ENCODE assay signal across 21 cellular contexts in the genomic region with DNA sequence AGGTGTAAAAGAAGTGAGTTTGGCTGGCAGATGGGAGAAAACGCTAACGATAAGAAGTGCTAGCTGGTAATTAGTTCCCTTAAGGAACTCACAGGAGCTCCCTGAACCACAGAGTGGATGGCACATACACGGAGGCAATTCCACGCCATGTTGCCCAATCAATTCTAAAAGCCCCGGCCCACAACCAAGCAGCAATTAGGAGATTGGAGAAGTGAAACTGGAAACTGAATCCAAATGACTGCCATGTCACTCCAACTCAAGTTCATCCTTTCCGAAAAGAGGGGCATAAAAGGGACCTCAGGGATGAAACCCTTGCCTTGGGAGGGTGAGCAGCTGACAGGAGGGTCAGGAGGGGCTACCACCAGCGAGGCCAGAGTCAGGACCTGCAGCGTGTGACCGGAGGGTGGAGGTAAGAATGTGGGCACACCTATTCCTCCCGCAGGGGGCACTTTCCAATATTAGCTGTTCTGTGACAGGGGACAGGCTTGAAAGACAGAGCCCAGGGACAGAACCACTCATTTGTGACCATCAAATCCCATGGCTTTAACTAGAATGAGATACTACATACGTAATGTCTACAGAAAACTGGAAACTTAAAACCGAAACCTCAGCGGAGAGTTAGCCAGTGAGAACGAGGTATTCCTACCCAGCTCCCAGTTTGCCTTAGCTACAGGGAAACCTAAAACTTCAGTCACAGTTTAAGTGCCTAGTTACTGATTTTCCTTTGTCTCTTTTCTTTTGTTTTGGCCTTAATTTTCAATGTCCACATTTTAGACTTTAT.
DNase-seq lines count a peak whose midpoint lies in the region; ATAC-seq and TF ChIP-seq lines count a peak whose summit lies in the region.
"Had no signal": no experiment of that assay in that cellular context is flagged by ENCODE, and none has a peak within 500 bp of the region (broad histone marks: within the 10 kb centered on the region; RNA-seq: fewer than 3 reads in every experiment).

No MANE protein-coding gene starts in this region.

- no peak overlapping the region for H4K12ac ChIP-seq in trophoblast cell (ENCODE audit: low read depth, low read length)

- TF ChIP-seq CTCF in progenitor cell of endocrine pancreas (IDR thresholded peaks at IDR 0.05; ENCODE audit: unreplicated experiment), result no peak

- H3K36me3 ChIP-seq in naive thymus-derived CD4-positive, alpha-beta T cell (ENCODE audit: control insufficient read depth in 2 of 3, insufficient read depth in 3 of 3, low read length in 3 of 3), result no peaks in the 10 kb centered on the region
- H3K36me3 ChIP-seq in trophoblast cell (ENCODE audit: control insufficient read depth in 1 of 2, insufficient read depth in 2 of 2, low read length in 2 of 2), result peaks cover 0 to 2% of the 10 kb centered on the region in 2 experiments
- H3K36me3 ChIP-seq: brain microvascular endothelial cell, left lung, pancreas, SJCRH30, thoracic aorta had no signal

- intact Hi-C loops in dendritic cell treated with granulocyte-macrophage colony-stimulating factor and Interleukin-4, amounts not matched to agents 40 ng/mL and 50 ng/mL, for 4 days (cut with micrococcal nuclease), result no loop called here
- intact Hi-C loops in naive thymus-derived CD4-positive, alpha-beta T cell (cut with micrococcal nuclease), result no loop called here

- H3K79me1 ChIP-seq in trophoblast cell (ENCODE audit: low read length), result no peaks in the 10 kb centered on the region

- no peak overlapping the region for H2BK12ac ChIP-seq in trophoblast cell (ENCODE audit: low read length)

- no peak overlapping the region for H3K23ac ChIP-seq in trophoblast cell (ENCODE audit: low read length)

- no peak overlapping the region for H4K8ac ChIP-seq in trophoblast cell (ENCODE audit: low read depth, low read length)

- H3K9ac ChIP-seq in trophoblast cell (ENCODE audit: low read length), result no peak overlapping the region

- H3K4me2 ChIP-seq in trophoblast cell (ENCODE audit: low read length), result no peak overlapping the region

- H3K79me2 ChIP-seq in trophoblast cell (ENCODE audit: control insufficient read depth, insufficient read depth, low read length, poor library complexity), result no peaks in the 10 kb centered on the region

- H3K27me3 Mint-ChIP-seq in dendritic cell treated with granulocyte-macrophage colony-stimulating factor and Interleukin-4, amounts not matched to agents 40 ng/mL and 50 ng/mL, for 4 days, result no peaks in the 10 kb centered on the region
- no peaks in the 10 kb centered on the region for H3K27me3 Mint-ChIP-seq in naive thymus-derived CD4-positive, alpha-beta T cell
- H3K27me3 Mint-ChIP-seq in progenitor cell of endocrine pancreas, result no peaks in the 10 kb centered on the region
- H3K27me3 Mint-ChIP-seq: activated naive CD8-positive, alpha-beta T cell treated with anti-CD3 and anti-CD28 coated beads for 36 hours; CD4-positive, alpha-beta T cell had no signal

- POLR2A ChIA-PET in naive thymus-derived CD4-positive, alpha-beta T cell (lab: Charles Lee), result no interaction called here

- DNase-seq in ACHN (peak; percentile 56), MV-4-11 (lab: John Stamatoyannopoulos, UW) (peak; percentile 95), trophoblast cell (no peak), RKO (ENCODE audit: low spot score) (no peak), progenitor cell of endocrine pancreas (ENCODE audit: low spot score, unreplicated experiment) (no peak)
- DNase-seq in naive thymus-derived CD4-positive, alpha-beta T cell, result no peak
- DNase-seq: activated naive CD8-positive, alpha-beta T cell treated with anti-CD3 and anti-CD28 coated beads for 36 hours; brain microvascular endothelial cell; CD4-positive, alpha-beta T cell; DND-41; foreskin melanocyte; left lung; NCI-H1092; NCI-H510A treated with DMSO at 0.1 percent for 48 hours; pancreas; SJCRH30; T-helper 9 cell had no signal

- no CpG with 5 or more reads among the region's 14 CpGs for WGBS in trophoblast cell (ENCODE audit: extremely low coverage, insufficient coverage, insufficient read length)

- CTCF ChIA-PET in naive thymus-derived CD4-positive, alpha-beta T cell (lab: Charles Lee), result no interaction called here

- H3K18ac ChIP-seq in trophoblast cell (ENCODE audit: low read length), result no peak overlapping the region

- peak overlapping the region; percentile 51 for H3K4me3 Mint-ChIP-seq in dendritic cell treated with granulocyte-macrophage colony-stimulating factor and Interleukin-4, amounts not matched to agents 40 ng/mL and 50 ng/mL, for 4 days
- H3K4me3 Mint-ChIP-seq in naive thymus-derived CD4-positive, alpha-beta T cell, result no peak overlapping the region
- H3K4me3 Mint-ChIP-seq in progenitor cell of endocrine pancreas (ENCODE audit: low read depth), result no peak overlapping the region
- H3K4me3 Mint-ChIP-seq: activated naive CD8-positive, alpha-beta T cell treated with anti-CD3 and anti-CD28 coated beads for 36 hours; CD4-positive, alpha-beta T cell had no signal

- H2AK5ac ChIP-seq in trophoblast cell (ENCODE audit: low read length), result no peak overlapping the region

- no peaks in the 10 kb centered on the region for H3K4me1 ChIP-seq in naive thymus-derived CD4-positive, alpha-beta T cell (ENCODE audit: control insufficient read depth in 2 of 2, insufficient read depth in 2 of 2, low read length in 2 of 2)
- no peaks in the 10 kb centered on the region for H3K4me1 ChIP-seq in trophoblast cell (ENCODE audit: control insufficient read depth in 1 of 2, insufficient read depth in 2 of 2, low read length in 2 of 2)
- H3K4me1 ChIP-seq: left lung, pancreas had no signal

- in situ Hi-C loops in ACHN (cut with HindIII; ENCODE audit: low pct_ligation_motif_present, low pct_unique_long_range_greater_than_20kb, low sequenced_read_pairs), result no loop called here

- peaks cover 13% of the 10 kb centered on the region for H3K4me1 Mint-ChIP-seq in dendritic cell treated with granulocyte-macrophage colony-stimulating factor and Interleukin-4, amounts not matched to agents 40 ng/mL and 50 ng/mL, for 4 days (ENCODE audit: low read depth)
- no peaks in the 10 kb centered on the region for H3K4me1 Mint-ChIP-seq in naive thymus-derived CD4-positive, alpha-beta T cell
- H3K4me1 Mint-ChIP-seq in progenitor cell of endocrine pancreas (ENCODE audit: low read depth), result no peaks in the 10 kb centered on the region
- H3K4me1 Mint-ChIP-seq: activated naive CD8-positive, alpha-beta T cell treated with anti-CD3 and anti-CD28 coated beads for 36 hours had no signal

- no peaks in the 10 kb centered on the region for H3K27me3 ChIP-seq in naive thymus-derived CD4-positive, alpha-beta T cell (ENCODE audit: control insufficient read depth in 2 of 2, insufficient read depth in 2 of 2, low read length in 2 of 2)
- H3K27me3 ChIP-seq in trophoblast cell (ENCODE audit: insufficient read depth, low read length), result no peaks in the 10 kb centered on the region
- H3K27me3 ChIP-seq: brain microvascular endothelial cell, left lung, pancreas, SJCRH30 had no signal

- H3K27ac ChIP-seq in naive thymus-derived CD4-positive, alpha-beta T cell (ENCODE audit: low read depth, low read length), result no peak overlapping the region
- H3K27ac ChIP-seq in trophoblast cell (ENCODE audit: low read depth, low read length), result no peak overlapping the region
- H3K27ac ChIP-seq: brain microvascular endothelial cell, HL-60, left lung, pancreas, SJCRH30, thoracic aorta had no signal

- H3K4me3 ChIP-seq in naive thymus-derived CD4-positive, alpha-beta T cell (ENCODE audit: low read length), result no peak overlapping the region
- H3K4me3 ChIP-seq in trophoblast cell (ENCODE audit: low read depth, low read length), result no peak overlapping the region
- H3K4me3 ChIP-seq: left lung, pancreas, SJCRH30, thoracic aorta had no signal

- no peaks in the 10 kb centered on the region for H3K9me3 Mint-ChIP-seq in dendritic cell treated with granulocyte-macrophage colony-stimulating factor and Interleukin-4, amounts not matched to agents 40 ng/mL and 50 ng/mL, for 4 days
- H3K9me3 Mint-ChIP-seq in naive thymus-derived CD4-positive, alpha-beta T cell, result peaks cover 0 to 2% (median 0%) of the 10 kb centered on the region in 11 donors
- H3K9me3 Mint-ChIP-seq in progenitor cell of endocrine pancreas (ENCODE audit: low read depth), result no peaks in the 10 kb centered on the region
- H3K9me3 Mint-ChIP-seq: activated naive CD8-positive, alpha-beta T cell treated with anti-CD3 and anti-CD28 coated beads for 36 hours; CD4-positive, alpha-beta T cell had no signal

- H3K14ac ChIP-seq in trophoblast cell (ENCODE audit: low read length), result no peak overlapping the region

- H3K36me3 Mint-ChIP-seq in dendritic cell treated with granulocyte-macrophage colony-stimulating factor and Interleukin-4, amounts not matched to agents 40 ng/mL and 50 ng/mL, for 4 days (ENCODE audit: low read depth), result no peaks in the 10 kb centered on the region
- peaks cover 0 to 4% (median 2%) of the 10 kb centered on the region in 5 donors for H3K36me3 Mint-ChIP-seq in naive thymus-derived CD4-positive, alpha-beta T cell
- H3K36me3 Mint-ChIP-seq in progenitor cell of endocrine pancreas (ENCODE audit: insufficient read depth), result no peaks in the 10 kb centered on the region
- H3K36me3 Mint-ChIP-seq: activated naive CD8-positive, alpha-beta T cell treated with anti-CD3 and anti-CD28 coated beads for 36 hours had no signal

- H2BK5ac ChIP-seq in trophoblast cell (ENCODE audit: low read depth, low read length, poor library complexity), result no peak overlapping the region

- H2BK120ac ChIP-seq in trophoblast cell (ENCODE audit: insufficient read depth, low read length, poor library complexity), result no peak overlapping the region

- no peak overlapping the region for H3K27ac Mint-ChIP-seq in dendritic cell treated with granulocyte-macrophage colony-stimulating factor and Interleukin-4, amounts not matched to agents 40 ng/mL and 50 ng/mL, for 4 days
- H3K27ac Mint-ChIP-seq in naive thymus-derived CD4-positive, alpha-beta T cell, result no peak overlapping the region
- no peak overlapping the region for H3K27ac Mint-ChIP-seq in progenitor cell of endocrine pancreas
- H3K27ac Mint-ChIP-seq: activated naive CD8-positive, alpha-beta T cell treated with anti-CD3 and anti-CD28 coated beads for 36 hours; CD4-positive, alpha-beta T cell had no signal

- no peak overlapping the region for H3K4ac ChIP-seq in trophoblast cell (ENCODE audit: low read depth, low read length)

- H3K9me3 ChIP-seq in naive thymus-derived CD4-positive, alpha-beta T cell (ENCODE audit: control insufficient read depth in 2 of 3, low read length in 3 of 3), result no peaks in the 10 kb centered on the region
- H3K9me3 ChIP-seq in trophoblast cell (ENCODE audit: insufficient read depth, low read depth, low read length), result peaks cover 1% of the 10 kb centered on the region
- H3K9me3 ChIP-seq: left lung, pancreas, SJCRH30, thoracic aorta had no signal

- H4K91ac ChIP-seq in trophoblast cell (ENCODE audit: low read depth, low read length), result no peak overlapping the region

- no peak overlapping the region for H2AFZ ChIP-seq in trophoblast cell (ENCODE audit: insufficient read depth, low read length, poor library complexity)

- ATAC-seq in naive thymus-derived CD4-positive, alpha-beta T cell, result peak; percentile 58
- ATAC-seq in HG02938 (IDR thresholded peaks at IDR 0.05; ENCODE audit: unreplicated experiment), result no peak
- ATAC-seq: left lung, pancreas had no signal

Comparison
In these comparisons a context has a peak if more than half of its experiments do, and no peak if none do; other contexts are left out.
1. DNase-seq: peak in ACHN (single experiment) and MV-4-11 (single experiment); none in naive thymus-derived CD4-positive, alpha-beta T cell (0 of 9), trophoblast cell (0 of 2), RKO (single experiment) and progenitor cell of endocrine pancreas (single experiment).